Comparison of ENCODE assay signal across 1 cellular context in the genomic region with DNA sequence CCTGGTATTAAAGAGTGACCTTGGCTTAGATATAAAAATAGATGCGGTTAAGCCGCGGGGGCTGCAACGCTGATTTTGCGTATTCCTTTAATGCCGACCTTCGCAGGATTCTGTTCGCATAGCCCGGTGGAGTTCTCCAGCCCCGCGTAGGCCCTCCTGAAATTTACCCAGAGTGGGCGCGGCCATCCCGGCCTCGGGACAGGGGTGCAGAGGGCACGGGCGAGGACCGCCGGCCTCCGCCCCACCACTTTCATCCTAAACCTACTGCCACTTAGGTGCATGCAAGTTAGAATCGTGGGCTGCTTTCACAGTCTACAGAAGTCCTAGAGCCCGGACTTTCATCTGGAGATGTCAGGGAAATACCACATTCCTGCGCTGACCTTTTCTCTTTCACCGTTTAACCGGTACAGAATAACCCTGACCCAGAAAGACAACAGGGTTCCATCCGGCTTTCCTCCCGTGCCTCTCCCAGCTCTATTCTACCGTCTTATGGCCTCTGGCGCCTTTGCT.
A peak's percentile ranks its signal among the peaks of the same experiment; 100 is the strongest.
TF ChIP-seq lines count a peak whose summit lies in the region.

No MANE protein-coding gene starts in this region.

TF ChIP-seq in HepG2, 621 proteins besides CTCF, POLR2A, EP300 and RAD21 (continued from another document and continues in another):
- TF ChIP-seq ZNF24 (IDR thresholded peaks at IDR 0.05) (no peak), THYN1 (CRISPR knock-in tag; IDR thresholded peaks at IDR 0.05; ENCODE audit: borderline replicate concordance, low read depth) (no peak), SNAPC2 (CRISPR knock-in tag; IDR thresholded peaks at IDR 0.05) (peak; percentile 57), CENPX (CRISPR knock-in tag; IDR thresholded peaks at IDR 0.05) (no peak), SMARCE1 (IDR thresholded peaks at IDR 0.05; ENCODE audit: borderline replicate concordance) (no peak), ZFYVE20 (CRISPR knock-in tag; IDR thresholded peaks at IDR 0.05; ENCODE audit: borderline replicate concordance, low read depth) (no peak), FOXA1 (IDR thresholded peaks at IDR 0.05) (no peak), FOXA1 (CRISPR knock-in tag; IDR thresholded peaks at IDR 0.05) (peak; percentile 11; the same call in 1 of the 2 replicates), KDM4B (CRISPR knock-in tag; IDR thresholded peaks at IDR 0.05) (peak; percentile 82), TARDBP (CRISPR knock-in tag; IDR thresholded peaks at IDR 0.05) (peak; percentile 68), ZNF556 (CRISPR knock-in tag; IDR thresholded peaks at IDR 0.05; ENCODE audit: borderline replicate concordance) (no peak), FIP1L1 (IDR thresholded peaks at IDR 0.05; ENCODE audit: borderline replicate concordance, insufficient read depth, low read depth, low read length) (no peak), GTF2F1 (IDR thresholded peaks at IDR 0.05; ENCODE audit: low read length) (0 out of 2 replicates have a peak, but pooled peaks have one; percentile 28), SMYD3 (CRISPR knock-in tag; IDR thresholded peaks at IDR 0.05) (no peak), NR1H2 (CRISPR knock-in tag; IDR thresholded peaks at IDR 0.05; ENCODE audit: borderline replicate concordance, low read depth) (no peak), HDAC6 (IDR thresholded peaks at IDR 0.05; ENCODE audit: low read depth, low read length) (no peak), ZNF331 (CRISPR knock-in tag; IDR thresholded peaks at IDR 0.05) (no peak), YEATS2 (CRISPR knock-in tag; IDR thresholded peaks at IDR 0.05; ENCODE audit: borderline replicate concordance) (no peak), ZNF160 (CRISPR knock-in tag; IDR thresholded peaks at IDR 0.05) (no peak; the same call in 1 of the 2 replicates), ZBTB8A (CRISPR knock-in tag; IDR thresholded peaks at IDR 0.05; ENCODE audit: borderline replicate concordance, low read depth) (no peak), DNMT3B (CRISPR knock-in tag; conservative IDR thresholded peaks at IDR 0.05) (no peak), RARG (CRISPR knock-in tag; IDR thresholded peaks at IDR 0.05; ENCODE audit: low read depth) (no peak), ZFP36 (IDR thresholded peaks at IDR 0.05; ENCODE audit: borderline replicate concordance, low read depth, low read length, partially characterized antibody) (no peak), NAIF1 (CRISPR knock-in tag; IDR thresholded peaks at IDR 0.05; ENCODE audit: borderline replicate concordance) (no peak), ASH2L (IDR thresholded peaks at IDR 0.05; ENCODE audit: insufficient read length, low read depth, low read length) (peak; percentile 79), HOXA5 (CRISPR knock-in tag; IDR thresholded peaks at IDR 0.05) (peak; percentile 52; the same call in 1 of the 2 replicates), ZNF296 (CRISPR knock-in tag; conservative IDR thresholded peaks at IDR 0.05) (no peak), FOXJ3 (CRISPR knock-in tag; IDR thresholded peaks at IDR 0.05; ENCODE audit: borderline replicate concordance) (no peak; the same call in 1 of the 2 replicates), ZKSCAN1 (IDR thresholded peaks at IDR 0.05; ENCODE audit: low read length) (no peak), SCMH1 (CRISPR knock-in tag; IDR thresholded peaks at IDR 0.05; ENCODE audit: borderline replicate concordance) (no peak), HMG20B (CRISPR knock-in tag; conservative IDR thresholded peaks at IDR 0.05) (peak; percentile 54), ZNF746 (CRISPR knock-in tag; IDR thresholded peaks at IDR 0.05) (no peak)
- TF ChIP-seq, protein P1, sequence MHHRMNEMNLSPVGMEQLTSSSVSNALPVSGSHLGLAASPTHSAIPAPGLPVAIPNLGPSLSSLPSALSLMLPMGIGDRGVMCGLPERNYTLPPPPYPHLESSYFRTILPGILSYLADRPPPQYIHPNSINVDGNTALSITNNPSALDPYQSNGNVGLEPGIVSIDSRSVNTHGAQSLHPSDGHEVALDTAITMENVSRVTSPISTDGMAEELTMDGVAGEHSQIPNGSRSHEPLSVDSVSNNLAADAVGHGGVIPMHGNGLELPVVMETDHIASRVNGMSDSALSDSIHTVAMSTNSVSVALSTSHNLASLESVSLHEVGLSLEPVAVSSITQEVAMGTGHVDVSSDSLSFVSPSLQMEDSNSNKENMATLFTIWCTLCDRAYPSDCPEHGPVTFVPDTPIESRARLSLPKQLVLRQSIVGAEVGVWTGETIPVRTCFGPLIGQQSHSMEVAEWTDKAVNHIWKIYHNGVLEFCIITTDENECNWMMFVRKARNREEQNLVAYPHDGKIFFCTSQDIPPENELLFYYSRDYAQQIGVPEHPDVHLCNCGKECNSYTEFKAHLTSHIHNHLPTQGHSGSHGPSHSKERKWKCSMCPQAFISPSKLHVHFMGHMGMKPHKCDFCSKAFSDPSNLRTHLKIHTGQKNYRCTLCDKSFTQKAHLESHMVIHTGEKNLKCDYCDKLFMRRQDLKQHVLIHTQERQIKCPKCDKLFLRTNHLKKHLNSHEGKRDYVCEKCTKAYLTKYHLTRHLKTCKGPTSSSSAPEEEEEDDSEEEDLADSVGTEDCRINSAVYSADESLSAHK (CRISPR knock-in tag; IDR thresholded peaks at IDR 0.05; ENCODE audit: borderline replicate concordance): no peak
- TF ChIP-seq, protein P2, sequence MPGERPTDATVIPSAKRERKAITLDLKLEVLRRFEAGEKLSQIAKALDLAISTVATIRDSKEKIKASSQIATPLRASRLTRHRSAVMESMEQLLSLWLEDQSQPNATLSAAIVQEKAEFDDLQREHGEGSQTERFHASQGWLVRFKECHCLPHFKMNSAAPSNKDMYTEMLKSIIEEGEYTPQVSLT (CRISPR knock-in tag; IDR thresholded peaks at IDR 0.05; ENCODE audit: borderline replicate concordance, low read depth): no peak
- TF ChIP-seq, protein P3, sequence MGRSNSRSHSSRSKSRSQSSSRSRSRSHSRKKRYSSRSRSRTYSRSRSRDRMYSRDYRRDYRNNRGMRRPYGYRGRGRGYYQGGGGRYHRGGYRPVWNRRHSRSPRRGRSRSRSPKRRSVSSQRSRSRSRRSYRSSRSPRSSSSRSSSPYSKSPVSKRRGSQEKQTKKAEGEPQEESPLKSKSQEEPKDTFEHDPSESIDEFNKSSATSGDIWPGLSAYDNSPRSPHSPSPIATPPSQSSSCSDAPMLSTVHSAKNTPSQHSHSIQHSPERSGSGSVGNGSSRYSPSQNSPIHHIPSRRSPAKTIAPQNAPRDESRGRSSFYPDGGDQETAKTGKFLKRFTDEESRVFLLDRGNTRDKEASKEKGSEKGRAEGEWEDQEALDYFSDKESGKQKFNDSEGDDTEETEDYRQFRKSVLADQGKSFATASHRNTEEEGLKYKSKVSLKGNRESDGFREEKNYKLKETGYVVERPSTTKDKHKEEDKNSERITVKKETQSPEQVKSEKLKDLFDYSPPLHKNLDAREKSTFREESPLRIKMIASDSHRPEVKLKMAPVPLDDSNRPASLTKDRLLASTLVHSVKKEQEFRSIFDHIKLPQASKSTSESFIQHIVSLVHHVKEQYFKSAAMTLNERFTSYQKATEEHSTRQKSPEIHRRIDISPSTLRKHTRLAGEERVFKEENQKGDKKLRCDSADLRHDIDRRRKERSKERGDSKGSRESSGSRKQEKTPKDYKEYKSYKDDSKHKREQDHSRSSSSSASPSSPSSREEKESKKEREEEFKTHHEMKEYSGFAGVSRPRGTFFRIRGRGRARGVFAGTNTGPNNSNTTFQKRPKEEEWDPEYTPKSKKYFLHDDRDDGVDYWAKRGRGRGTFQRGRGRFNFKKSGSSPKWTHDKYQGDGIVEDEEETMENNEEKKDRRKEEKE (IDR thresholded peaks at IDR 0.05): no peak
- TF ChIP-seq, protein P4, sequence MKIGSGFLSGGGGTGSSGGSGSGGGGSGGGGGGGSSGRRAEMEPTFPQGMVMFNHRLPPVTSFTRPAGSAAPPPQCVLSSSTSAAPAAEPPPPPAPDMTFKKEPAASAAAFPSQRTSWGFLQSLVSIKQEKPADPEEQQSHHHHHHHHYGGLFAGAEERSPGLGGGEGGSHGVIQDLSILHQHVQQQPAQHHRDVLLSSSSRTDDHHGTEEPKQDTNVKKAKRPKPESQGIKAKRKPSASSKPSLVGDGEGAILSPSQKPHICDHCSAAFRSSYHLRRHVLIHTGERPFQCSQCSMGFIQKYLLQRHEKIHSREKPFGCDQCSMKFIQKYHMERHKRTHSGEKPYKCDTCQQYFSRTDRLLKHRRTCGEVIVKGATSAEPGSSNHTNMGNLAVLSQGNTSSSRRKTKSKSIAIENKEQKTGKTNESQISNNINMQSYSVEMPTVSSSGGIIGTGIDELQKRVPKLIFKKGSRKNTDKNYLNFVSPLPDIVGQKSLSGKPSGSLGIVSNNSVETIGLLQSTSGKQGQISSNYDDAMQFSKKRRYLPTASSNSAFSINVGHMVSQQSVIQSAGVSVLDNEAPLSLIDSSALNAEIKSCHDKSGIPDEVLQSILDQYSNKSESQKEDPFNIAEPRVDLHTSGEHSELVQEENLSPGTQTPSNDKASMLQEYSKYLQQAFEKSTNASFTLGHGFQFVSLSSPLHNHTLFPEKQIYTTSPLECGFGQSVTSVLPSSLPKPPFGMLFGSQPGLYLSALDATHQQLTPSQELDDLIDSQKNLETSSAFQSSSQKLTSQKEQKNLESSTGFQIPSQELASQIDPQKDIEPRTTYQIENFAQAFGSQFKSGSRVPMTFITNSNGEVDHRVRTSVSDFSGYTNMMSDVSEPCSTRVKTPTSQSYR (CRISPR knock-in tag; IDR thresholded peaks at IDR 0.05; ENCODE audit: borderline replicate concordance): no peak; the same call in 1 of the 2 replicates
- TF ChIP-seq, protein P5, sequence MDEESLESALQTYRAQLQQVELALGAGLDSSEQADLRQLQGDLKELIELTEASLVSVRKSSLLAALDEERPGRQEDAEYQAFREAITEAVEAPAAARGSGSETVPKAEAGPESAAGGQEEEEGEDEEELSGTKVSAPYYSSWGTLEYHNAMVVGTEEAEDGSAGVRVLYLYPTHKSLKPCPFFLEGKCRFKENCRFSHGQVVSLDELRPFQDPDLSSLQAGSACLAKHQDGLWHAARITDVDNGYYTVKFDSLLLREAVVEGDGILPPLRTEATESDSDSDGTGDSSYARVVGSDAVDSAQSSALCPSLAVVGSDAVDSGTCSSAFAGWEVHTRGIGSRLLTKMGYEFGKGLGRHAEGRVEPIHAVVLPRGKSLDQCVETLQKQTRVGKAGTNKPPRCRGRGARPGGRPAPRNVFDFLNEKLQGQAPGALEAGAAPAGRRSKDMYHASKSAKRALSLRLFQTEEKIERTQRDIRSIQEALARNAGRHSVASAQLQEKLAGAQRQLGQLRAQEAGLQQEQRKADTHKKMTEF (CRISPR knock-in tag; IDR thresholded peaks at IDR 0.05): peak; percentile 69
- TF ChIP-seq, protein P6, sequence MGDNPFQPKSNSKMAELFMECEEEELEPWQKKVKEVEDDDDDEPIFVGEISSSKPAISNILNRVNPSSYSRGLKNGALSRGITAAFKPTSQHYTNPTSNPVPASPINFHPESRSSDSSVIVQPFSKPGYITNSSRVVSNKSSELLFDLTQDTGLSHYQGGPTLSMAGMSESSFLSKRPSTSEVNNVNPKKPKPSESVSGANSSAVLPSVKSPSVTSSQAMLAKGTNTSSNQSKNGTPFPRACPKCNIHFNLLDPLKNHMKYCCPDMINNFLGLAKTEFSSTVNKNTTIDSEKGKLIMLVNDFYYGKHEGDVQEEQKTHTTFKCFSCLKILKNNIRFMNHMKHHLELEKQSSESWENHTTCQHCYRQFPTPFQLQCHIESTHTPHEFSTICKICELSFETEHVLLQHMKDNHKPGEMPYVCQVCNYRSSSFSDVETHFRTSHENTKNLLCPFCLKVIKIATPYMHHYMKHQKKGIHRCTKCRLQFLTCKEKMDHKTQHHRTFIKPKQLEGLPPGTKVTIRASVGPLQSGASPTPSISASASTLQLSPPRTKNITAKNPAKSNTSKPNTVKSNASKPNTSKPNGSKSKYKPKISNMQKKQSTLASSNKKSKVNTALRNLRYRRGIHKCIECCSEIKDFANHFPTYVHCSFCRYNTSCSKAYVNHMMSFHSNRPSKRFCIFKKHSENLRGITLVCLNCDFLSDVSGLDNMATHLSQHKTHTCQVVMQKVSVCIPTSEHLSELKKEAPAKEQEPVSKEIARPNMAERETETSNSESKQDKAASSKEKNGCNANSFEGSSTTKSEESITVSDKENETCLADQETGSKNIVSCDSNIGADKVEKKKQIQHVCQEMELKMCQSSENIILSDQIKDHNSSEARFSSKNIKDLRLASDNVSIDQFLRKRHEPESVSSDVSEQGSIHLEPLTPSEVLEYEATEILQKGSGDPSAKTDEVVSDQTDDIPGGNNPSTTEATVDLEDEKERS (CRISPR knock-in tag; IDR thresholded peaks at IDR 0.05): 0 out of 2 replicates have a peak, but pooled peaks have one; percentile 40
- TF ChIP-seq, protein P7, sequence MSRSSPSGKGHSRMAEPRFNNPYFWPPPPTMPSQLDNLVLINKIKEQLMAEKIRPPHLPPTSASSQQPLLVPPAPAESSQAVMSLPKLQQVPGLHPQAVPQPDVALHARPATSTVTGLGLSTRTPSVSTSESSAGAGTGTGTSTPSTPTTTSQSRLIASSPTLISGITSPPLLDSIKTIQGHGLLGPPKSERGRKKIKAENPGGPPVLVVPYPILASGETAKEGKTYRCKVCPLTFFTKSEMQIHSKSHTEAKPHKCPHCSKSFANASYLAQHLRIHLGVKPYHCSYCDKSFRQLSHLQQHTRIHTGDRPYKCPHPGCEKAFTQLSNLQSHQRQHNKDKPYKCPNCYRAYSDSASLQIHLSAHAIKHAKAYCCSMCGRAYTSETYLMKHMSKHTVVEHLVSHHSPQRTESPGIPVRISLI (CRISPR knock-in tag; IDR thresholded peaks at IDR 0.05; ENCODE audit: borderline replicate concordance): peak; percentile 42; the same call in 1 of the 2 replicates
- TF ChIP-seq, protein P8, sequence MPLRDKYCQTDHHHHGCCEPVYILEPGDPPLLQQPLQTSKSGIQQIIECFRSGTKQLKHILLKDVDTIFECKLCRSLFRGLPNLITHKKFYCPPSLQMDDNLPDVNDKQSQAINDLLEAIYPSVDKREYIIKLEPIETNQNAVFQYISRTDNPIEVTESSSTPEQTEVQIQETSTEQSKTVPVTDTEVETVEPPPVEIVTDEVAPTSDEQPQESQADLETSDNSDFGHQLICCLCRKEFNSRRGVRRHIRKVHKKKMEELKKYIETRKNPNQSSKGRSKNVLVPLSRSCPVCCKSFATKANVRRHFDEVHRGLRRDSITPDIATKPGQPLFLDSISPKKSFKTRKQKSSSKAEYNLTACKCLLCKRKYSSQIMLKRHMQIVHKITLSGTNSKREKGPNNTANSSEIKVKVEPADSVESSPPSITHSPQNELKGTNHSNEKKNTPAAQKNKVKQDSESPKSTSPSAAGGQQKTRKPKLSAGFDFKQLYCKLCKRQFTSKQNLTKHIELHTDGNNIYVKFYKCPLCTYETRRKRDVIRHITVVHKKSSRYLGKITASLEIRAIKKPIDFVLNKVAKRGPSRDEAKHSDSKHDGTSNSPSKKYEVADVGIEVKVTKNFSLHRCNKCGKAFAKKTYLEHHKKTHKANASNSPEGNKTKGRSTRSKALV (CRISPR knock-in tag; IDR thresholded peaks at IDR 0.05): peak; percentile 76; the same call in 1 of the 2 replicates
